In the genomic region with DNA sequence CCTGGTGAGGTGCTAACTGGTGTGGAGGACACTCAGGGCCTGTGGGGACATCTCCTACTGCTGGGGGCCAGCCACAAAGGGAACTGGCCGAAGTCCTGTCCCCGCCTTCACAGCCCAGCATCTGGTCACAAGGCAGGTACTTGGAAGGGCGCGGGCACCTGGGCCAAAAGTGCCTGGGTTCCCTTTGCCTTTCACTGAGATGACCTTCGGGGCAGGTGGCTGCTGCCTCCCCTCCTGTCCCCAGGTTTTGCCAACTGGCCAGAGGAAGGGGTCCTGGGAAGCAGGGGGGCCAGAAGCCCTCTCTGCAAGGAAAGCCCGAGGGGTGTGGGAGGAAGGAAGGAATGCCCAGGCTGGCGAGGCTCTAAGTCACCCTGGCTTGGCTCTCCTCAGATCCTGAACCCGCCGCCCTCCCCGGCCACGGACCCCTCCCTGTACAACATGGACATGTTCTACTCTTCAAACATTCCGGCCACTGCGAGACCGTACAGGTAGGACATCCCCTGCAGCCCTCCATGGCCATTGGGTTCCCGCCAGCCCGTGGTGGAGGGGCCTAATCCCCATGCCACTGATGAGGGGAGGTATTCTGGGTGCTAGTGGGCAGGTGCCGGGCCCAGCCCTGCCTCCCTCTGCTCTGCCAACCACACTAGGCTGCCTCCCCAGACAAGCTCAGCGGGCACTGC, we compare ENCODE assay signal across 17 cellular contexts. TPM values are rescaled to one million over a fixed set of nuclear protein-coding genes. Genes with fewer than 3 reads are reported as not detected.
DNase-seq lines count a peak whose midpoint lies in the region; ATAC-seq and TF ChIP-seq lines count a peak whose summit lies in the region.
"Had no signal": no experiment of that assay in that cellular context is flagged by ENCODE, and none has a peak within 500 bp of the region (broad histone marks: within the 10 kb centered on the region; RNA-seq: fewer than 3 reads in every experiment).

No MANE protein-coding gene starts in this region.

- no peak overlapping the region for H3K4me3 Mint-ChIP-seq in WTC11
- H3K4me3 Mint-ChIP-seq: CD14-positive monocyte had no signal

- H3K79me1 ChIP-seq in mesenchymal stem cell (replicated peaks; ENCODE audit: low read length, poor library complexity, severe bottlenecking) = peaks cover 3% of the 10 kb centered on the region

- no peak overlapping the region for H3K18ac ChIP-seq in mesenchymal stem cell (ENCODE audit: low read depth in 1 of 2, low read length in 2 of 2)

- H3K4me3 ChIP-seq in heart left ventricle (no peak overlapping the region), right atrium auricular region (no peak overlapping the region), mesenchymal stem cell (ENCODE audit: insufficient read depth in 1 of 2, low read depth in 1 of 2, low read length in 2 of 2) (no peak overlapping the region), spleen (no peak overlapping the region), gastroesophageal sphincter (no peak overlapping the region)
- H3K4me3 ChIP-seq: K562 had no signal

- H3K4me1 ChIP-seq in heart left ventricle = peaks cover 0 to 11% (median 1%) of the 10 kb centered on the region in 12 donors
- no peaks in the 10 kb centered on the region for H3K4me1 ChIP-seq in right atrium auricular region
- H3K4me1 ChIP-seq in mesenchymal stem cell (ENCODE audit: control insufficient read depth, insufficient read depth, low read depth, low read length) = peaks cover 16% of the 10 kb centered on the region
- peaks cover 0 to 24% (median 15%) of the 10 kb centered on the region in 6 donors for H3K4me1 ChIP-seq in spleen
- peaks cover 0 to 15% (median 0%) of the 10 kb centered on the region in 3 donors for H3K4me1 ChIP-seq in gastroesophageal sphincter

- 0 out of 2 replicates have a peak overlapping the region, but pooled peaks have one; percentile 41 for H3K27ac Mint-ChIP-seq in WTC11

- no peak overlapping the region for H2AFZ ChIP-seq in mesenchymal stem cell (ENCODE audit: low read depth, low read length)

- H3K9me3 ChIP-seq in heart left ventricle (no peaks in the 10 kb centered on the region), right atrium auricular region (no peaks in the 10 kb centered on the region), mesenchymal stem cell (ENCODE audit: control insufficient read depth, low read length) (no peaks in the 10 kb centered on the region), spleen (no peaks in the 10 kb centered on the region), gastroesophageal sphincter (no peaks in the 10 kb centered on the region)

- H3K9ac ChIP-seq in mesenchymal stem cell (ENCODE audit: low read length) = no peak overlapping the region

- no peak overlapping the region for H3K14ac ChIP-seq in mesenchymal stem cell (ENCODE audit: low read length in 2 of 2)

- POLR2A ChIA-PET in WTC11 (lab: Charles Lee) (no interaction called here), HEK293T (lab: Yijun Ruan, JAX) (no interaction called here)

- H3K36me3 Mint-ChIP-seq in WTC11 = peaks cover 26% of the 10 kb centered on the region
- H3K36me3 Mint-ChIP-seq: CD14-positive monocyte had no signal

- peak overlapping the region; percentile 45 for H2AK5ac ChIP-seq in mesenchymal stem cell (ENCODE audit: low read length, severe bottlenecking)

- H3K27ac ChIP-seq in heart left ventricle = peak overlapping the region in 1 of 12 donors; percentile 19
- no peak overlapping the region for H3K27ac ChIP-seq in right atrium auricular region
- H3K27ac ChIP-seq in mesenchymal stem cell (ENCODE audit: low read length, poor library complexity, severe bottlenecking) = no peak overlapping the region
- H3K27ac ChIP-seq in spleen = no peak overlapping the region
- H3K27ac ChIP-seq in gastroesophageal sphincter = peak overlapping the region in 2 of 4 donors; percentile 44 to 51

- no peaks in the 10 kb centered on the region for H3K9me3 Mint-ChIP-seq in WTC11
- H3K9me3 Mint-ChIP-seq: CD14-positive monocyte had no signal

- TF ChIP-seq POLR2A in heart left ventricle (IDR thresholded peaks at IDR 0.05) (no peak), spleen (IDR thresholded peaks at IDR 0.05) (no peak), gastroesophageal sphincter (IDR thresholded peaks at IDR 0.05) (no peak)

- no peak overlapping the region for H3K4ac ChIP-seq in mesenchymal stem cell (ENCODE audit: low read depth in 1 of 2, low read length in 2 of 2)

- no peak overlapping the region for H4K8ac ChIP-seq in mesenchymal stem cell (ENCODE audit: low read length)

- DNase-seq in heart left ventricle = peak in 1 of 5 donors; percentile 59
- no peak for DNase-seq in right atrium auricular region (ENCODE audit: low spot score)
- no peak for DNase-seq in WTC11 (ENCODE audit: low spot score)
- no peak for DNase-seq in mesenchymal stem cell
- peak; percentile 58 for DNase-seq in spleen
- DNase-seq in HEK293T (ENCODE audit: extremely low spot score) = no peak
- DNase-seq: DMS153; MV-4-11; NCI-H1417; NCI-H1930; NCI-H2171; NCI-H446; NK-92 treated with Interleukin-12 subunit alpha and Interleukin-12 subunit beta, amount 100 ng/mL, for 24 hours had no signal

- TF ChIP-seq CTCF in heart left ventricle (IDR thresholded peaks at IDR 0.05) (no peak), right atrium auricular region (IDR thresholded peaks at IDR 0.05) (no peak), WTC11 (IDR thresholded peaks at IDR 0.05) (no peak), spleen (IDR thresholded peaks at IDR 0.05 in 8 of 11, conservative IDR thresholded peaks at IDR 0.05 in 3 of 11) (no peak), gastroesophageal sphincter (IDR thresholded peaks at IDR 0.05) (no peak)

- ATAC-seq in heart left ventricle (peak in 3 of 4 donors; percentile 5 to 10 (median 8)), WTC11 (no peak), GM21390 (IDR thresholded peaks at IDR 0.05; ENCODE audit: unreplicated experiment) (no peak), gastroesophageal sphincter (no peak)

- H2BK12ac ChIP-seq in mesenchymal stem cell (ENCODE audit: low read length in 2 of 2) = no peak overlapping the region

- peaks cover 8% of the 10 kb centered on the region for H3K4me1 Mint-ChIP-seq in WTC11

- intact Hi-C loops in heart left ventricle (cut with DNase I) (loop anchor here (2.0 to 10.0 kb wide), 12 partner anchors 44 to 239 kb away; partner anchors contain the start of gene KMT5B (in 1 of the 10)), spleen (cut with DNase I; ENCODE audit: low total_unique reads) (loop anchor here (5.0 kb wide), 1 partner anchor 189 kb away; no protein-coding TSS in a partner anchor)

- no peak for TF ChIP-seq EP300 in gastroesophageal sphincter (IDR thresholded peaks at IDR 0.05)

- H3K4me2 ChIP-seq in mesenchymal stem cell (ENCODE audit: low read length, poor library complexity, severe bottlenecking) = no peak overlapping the region

- CTCF ChIA-PET in WTC11 (lab: Charles Lee) = no interaction called here
- CTCF ChIA-PET in HEK293T (lab: Yijun Ruan, JAX) = no interaction called here

- no peaks in the 10 kb centered on the region for H3K27me3 ChIP-seq in heart left ventricle
- H3K27me3 ChIP-seq in right atrium auricular region = no peaks in the 10 kb centered on the region
- no peaks in the 10 kb centered on the region for H3K27me3 ChIP-seq in mesenchymal stem cell (ENCODE audit: control insufficient read depth in 1 of 2, insufficient read depth in 1 of 2, low read length in 2 of 2)
- no peaks in the 10 kb centered on the region for H3K27me3 ChIP-seq in spleen (replicated peaks in 1 of 7)
- no peaks in the 10 kb centered on the region for H3K27me3 ChIP-seq in gastroesophageal sphincter

- H4K91ac ChIP-seq in mesenchymal stem cell (ENCODE audit: low read length) = no peak overlapping the region

- peak overlapping the region; percentile 41 for H2BK15ac ChIP-seq in mesenchymal stem cell (ENCODE audit: low read depth, poor library complexity, severe bottlenecking)

- H3K27me3 Mint-ChIP-seq in WTC11 (ENCODE audit: low read depth) = no peaks in the 10 kb centered on the region; the same call in 1 of the 2 replicates

- WGBS in heart left ventricle, 4 donors = 76 to 93% (median 89%) methylated on average over 6 to 18 of the region's 18 CpGs
- 96% methylated on average over 18 of the region's 18 CpGs for WGBS in mesenchymal stem cell
- WGBS in spleen, 5 donors = 79 to 93% (median 88%) methylated on average over 7 to 18 of the region's 18 CpGs
- WGBS in gastroesophageal sphincter (ENCODE audit: low coverage in 1 of 2), 2 donors = 75% methylated on average over 5 of the region's 18 CpGs; no CpG with 5 or more reads in 1 of the 2 donors

- peaks cover 0 to 56% (median 41%) of the 10 kb centered on the region in 9 donors for H3K36me3 ChIP-seq in heart left ventricle
- peaks cover 24% of the 10 kb centered on the region for H3K36me3 ChIP-seq in right atrium auricular region
- H3K36me3 ChIP-seq in mesenchymal stem cell (ENCODE audit: control insufficient read depth in 1 of 2, insufficient read depth in 2 of 2, low read depth in 1 of 2, low read length in 2 of 2) = peaks cover 16 to 45% of the 10 kb centered on the region in 2 experiments
- H3K36me3 ChIP-seq in spleen = no peaks in the 10 kb centered on the region
- H3K36me3 ChIP-seq in gastroesophageal sphincter = peaks cover 0 to 75% of the 10 kb centered on the region in 2 donors

- H2BK5ac ChIP-seq in mesenchymal stem cell (ENCODE audit: low read depth, low read length, poor library complexity, severe bottlenecking) = no peak overlapping the region

- H3K23ac ChIP-seq in mesenchymal stem cell (ENCODE audit: low read length in 2 of 2) = no peak overlapping the region

- H2BK120ac ChIP-seq in mesenchymal stem cell (ENCODE audit: low read depth, low read length) = no peak overlapping the region

TF ChIP-seq in HEK293T, 16 proteins besides CTCF, POLR2A, EP300 and RAD21:
- TF ChIP-seq ZNF384 (IDR thresholded peaks at IDR 0.05) (no peak), BHLHE40 (IDR thresholded peaks at IDR 0.05; ENCODE audit: borderline replicate concordance) (no peak), FOXK2 (IDR thresholded peaks at IDR 0.05) (no peak), NFRKB (IDR thresholded peaks at IDR 0.05) (no peak), HDGF (IDR thresholded peaks at IDR 0.05; ENCODE audit: borderline replicate concordance) (no peak), L3MBTL2 (conservative IDR thresholded peaks at IDR 0.05) (no peak), TARDBP (IDR thresholded peaks at IDR 0.05) (no peak), ELF4 (IDR thresholded peaks at IDR 0.05) (no peak), SUZ12 (IDR thresholded peaks at IDR 0.05) (no peak), ARNT (IDR thresholded peaks at IDR 0.05) (no peak)
TF ChIP-seq in HEK293T: peak in this region for 0.

RNA-seq across cellular contexts. Expression of gene PPP6R3, which starts 14.4 kb away (rescaled TPM):
- total RNA-seq in heart left ventricle (10 to 100 TPM; 72.9 to 93.8 (median 81.7) TPM), right atrium auricular region (10 to 100 TPM; 81.1 to 95.2 TPM), WTC11 (2021) (124 to 138 TPM (median 132 TPM) in 3 replicates), spleen (100 to 1,000 TPM; 112 to 178 (median 149) TPM), gastroesophageal sphincter (100 to 1,000 TPM; 128 to 164 (median 144) TPM)
- polyA plus RNA-seq in heart left ventricle (10 to 100 TPM; 23.2 to 37.9 TPM), spleen (10 to 100 TPM; 23.9 to 33.7 (median 28.1) TPM)
- 39.3 TPM for polyA plus RNA-seq in mesenchymal stem cell (2013, experiment 1 of 2)
- polyA plus RNA-seq in mesenchymal stem cell (2013, experiment 2 of 2) = 39.5 TPM

Comparison
In these comparisons a context has a peak if more than half of its experiments do, and no peak if none do; other contexts are left out.
1. ATAC-seq: peak in heart left ventricle (3 of 4); none in WTC11 (single experiment), GM21390 (single experiment) and gastroesophageal sphincter (single experiment).